Comparison of ENCODE assay signal across 8 cellular contexts in the genomic region with DNA sequence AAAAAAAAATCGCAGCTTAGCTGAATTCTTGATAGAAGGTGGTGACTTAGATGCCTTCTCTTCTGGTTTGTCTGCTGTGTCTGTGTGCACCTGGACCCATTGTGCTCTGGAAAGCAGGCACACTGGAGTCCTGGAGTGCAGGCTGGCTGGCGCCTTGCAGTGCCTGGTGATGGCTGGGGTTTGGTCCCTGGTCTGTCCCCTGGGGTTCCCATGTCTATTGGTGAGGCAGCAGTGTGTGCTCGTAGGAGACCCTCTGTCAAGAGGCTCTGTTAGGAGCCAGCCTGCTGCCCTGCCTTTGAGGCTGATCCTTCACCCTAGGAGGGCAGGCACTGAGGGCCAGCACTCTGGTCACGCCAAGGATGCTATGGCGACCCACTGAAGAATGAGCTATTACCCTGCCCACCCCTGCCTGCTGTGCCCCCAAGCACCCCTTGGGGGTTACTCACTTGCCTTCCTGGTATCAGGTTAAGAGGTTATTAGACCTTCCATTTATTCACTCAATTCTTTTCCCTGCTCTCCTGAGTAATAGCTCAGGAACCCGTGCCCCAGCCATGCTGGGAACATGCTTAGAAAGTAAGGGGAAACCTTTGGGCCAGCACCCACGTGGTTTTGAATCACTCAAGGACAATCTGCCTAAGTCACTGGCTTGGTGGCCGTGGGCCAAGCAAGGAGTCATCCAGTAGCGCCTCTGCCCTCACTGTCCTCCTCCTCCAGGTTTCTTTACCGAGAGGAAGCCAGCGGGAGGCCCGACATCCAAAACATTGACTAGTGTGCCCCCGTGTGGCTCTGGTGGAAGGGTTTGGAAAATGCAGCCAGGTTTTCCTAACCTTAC.
DNase-seq lines count a peak whose midpoint lies in the region; ATAC-seq and TF ChIP-seq lines count a peak whose summit lies in the region.

No MANE protein-coding gene starts in this region.

- H3K27me3 Mint-ChIP-seq in WTC11 (ENCODE audit: low read depth) = no peaks in the 10 kb centered on the region

- H2AFZ ChIP-seq in DND-41 (ENCODE audit: low read depth, low read length) = no peak overlapping the region

- H3K4me3 Mint-ChIP-seq in WTC11 = no peak overlapping the region

- TF ChIP-seq CTCF in DND-41 (IDR thresholded peaks at IDR 0.05; ENCODE audit: borderline replicate concordance, extremely low read depth, low read length, poor library complexity, severe bottlenecking) = peak; percentile 84
- peak; percentile 50 for TF ChIP-seq CTCF in WTC11 (IDR thresholded peaks at IDR 0.05)
- TF ChIP-seq CTCF in right lobe of liver (IDR thresholded peaks at IDR 0.05) = peak; percentile 71 to 86 (median 81)

- CTCF ChIA-PET in WTC11 (lab: Charles Lee) = interaction anchor here (0.6 to 1.6 kb wide), 6 partner anchors 23 to 350 kb away, joined by 3 to 8 read pairs (median 3); no protein-coding TSS in a partner anchor

- intact Hi-C loops in right lobe of liver (cut with DNase I) = loop anchor here (5.0 kb wide), 1 partner anchor 294 kb away; no protein-coding TSS in a partner anchor

- H3K4me1 ChIP-seq in DND-41 (ENCODE audit: insufficient read depth, low read length) = peaks cover 2% of the 10 kb centered on the region; the same call in 1 of the 2 replicates
- peaks cover 0 to 20% (median 9%) of the 10 kb centered on the region in 4 donors for H3K4me1 ChIP-seq in right lobe of liver

- H3K79me2 ChIP-seq in DND-41 (ENCODE audit: insufficient read depth, low read length) = no peaks in the 10 kb centered on the region

- H3K27ac ChIP-seq in DND-41 (ENCODE audit: low read length) = no peak overlapping the region
- no peak overlapping the region for H3K27ac ChIP-seq in right lobe of liver

- H3K36me3 Mint-ChIP-seq in WTC11 = no peaks in the 10 kb centered on the region

- no peak overlapping the region for H3K9ac ChIP-seq in DND-41 (ENCODE audit: low read depth, low read length)

- H3K9me3 ChIP-seq in DND-41 (ENCODE audit: insufficient read depth, low read length, severe bottlenecking) = no peaks in the 10 kb centered on the region
- H3K9me3 ChIP-seq in right lobe of liver = no peaks in the 10 kb centered on the region

- no peak overlapping the region for H3K27ac Mint-ChIP-seq in WTC11

- no peak overlapping the region for H3K4me2 ChIP-seq in DND-41 (ENCODE audit: insufficient read depth, low read length)

- no peak for TF ChIP-seq POLR2A in right lobe of liver (IDR thresholded peaks at IDR 0.05)

- H3K4me3 ChIP-seq in DND-41 (ENCODE audit: low read depth in 1 of 2, low read length in 2 of 2) (no peak overlapping the region), right lobe of liver (no peak overlapping the region)

- no peaks in the 10 kb centered on the region for H3K9me3 Mint-ChIP-seq in WTC11

- DNase-seq in DND-41 = peak; percentile 67
- peak; percentile 95 for DNase-seq in NCI-H2196 (lab: John Stamatoyannopoulos, UW; ENCODE audit: unreplicated experiment)
- peak; percentile 82 for DNase-seq in WTC11 (ENCODE audit: low spot score)
- peak; percentile 96 for DNase-seq in dedifferentiated amniotic fluid mesenchymal stem cell (ENCODE audit: extremely low spot score)
- peak; percentile 86 to 90 (median 86) for DNase-seq in right lobe of liver
- DNase-seq in stimulated activated CD4-positive, alpha-beta T cell treated with anti-CD3 and anti-CD28 coated beads, Interleukin-4, amount 100 ng/mL, for 48 hours (ENCODE audit: low read depth in 2 of 2) = peak; percentile 35 to 38

- no peaks in the 10 kb centered on the region for H4K20me1 ChIP-seq in DND-41 (ENCODE audit: insufficient read depth, low read length)

- ATAC-seq in DND-41 (ENCODE audit: insufficient read depth, low read depth) = peak; percentile 88
- peak; percentile 70 for ATAC-seq in HG02798 (IDR thresholded peaks at IDR 0.05; ENCODE audit: poor library complexity, unreplicated experiment)
- ATAC-seq in WTC11 = peak; percentile 91
- peak; percentile 82 to 90 (median 87) for ATAC-seq in right lobe of liver
- no peak for ATAC-seq in HG03469 (IDR thresholded peaks at IDR 0.05; ENCODE audit: unreplicated experiment)

- H3K27me3 ChIP-seq in DND-41 (ENCODE audit: insufficient read depth, low read length, poor library complexity) (no peaks in the 10 kb centered on the region), right lobe of liver (no peaks in the 10 kb centered on the region)

- WGBS in right lobe of liver (ENCODE audit: insufficient coverage, low coverage, low lambda C conversion rate, missing lambda C conversion rate) = 42% methylated on average over 5 of the region's 13 CpGs

- peaks cover 30% of the 10 kb centered on the region for H3K4me1 Mint-ChIP-seq in WTC11

- POLR2A ChIA-PET in WTC11 (lab: Charles Lee) = no interaction called here

- H3K36me3 ChIP-seq in DND-41 (ENCODE audit: insufficient read depth, low read length) = no peaks in the 10 kb centered on the region
- no peaks in the 10 kb centered on the region for H3K36me3 ChIP-seq in right lobe of liver

TF ChIP-seq in WTC11, 78 proteins besides CTCF, POLR2A, EP300 and RAD21:
- peak; percentile 39; the same call in 1 of the 2 replicates for TF ChIP-seq GABPB1 (CRISPR knock-in tag; IDR thresholded peaks at IDR 0.05)
- TF ChIP-seq, protein P1, sequence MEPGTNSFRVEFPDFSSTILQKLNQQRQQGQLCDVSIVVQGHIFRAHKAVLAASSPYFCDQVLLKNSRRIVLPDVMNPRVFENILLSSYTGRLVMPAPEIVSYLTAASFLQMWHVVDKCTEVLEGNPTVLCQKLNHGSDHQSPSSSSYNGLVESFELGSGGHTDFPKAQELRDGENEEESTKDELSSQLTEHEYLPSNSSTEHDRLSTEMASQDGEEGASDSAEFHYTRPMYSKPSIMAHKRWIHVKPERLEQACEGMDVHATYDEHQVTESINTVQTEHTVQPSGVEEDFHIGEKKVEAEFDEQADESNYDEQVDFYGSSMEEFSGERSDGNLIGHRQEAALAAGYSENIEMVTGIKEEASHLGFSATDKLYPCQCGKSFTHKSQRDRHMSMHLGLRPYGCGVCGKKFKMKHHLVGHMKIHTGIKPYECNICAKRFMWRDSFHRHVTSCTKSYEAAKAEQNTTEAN (CRISPR knock-in tag; IDR thresholded peaks at IDR 0.05) = no peak

Comparison
In these comparisons a context has a peak if more than half of its experiments do, and no peak if none do; other contexts are left out.
1. DNase-seq: peak in every context shown above with its lines; median percentile 96 in dedifferentiated amniotic fluid mesenchymal stem cell; 95 in NCI-H2196; 86 in right lobe of liver; 82 in WTC11; 67 in DND-41; 36 in stimulated activated CD4-positive, alpha-beta T cell treated with anti-CD3 and anti-CD28 coated beads, Interleukin-4, amount 100 ng/mL, for 48 hours.